In the genomic region with DNA sequence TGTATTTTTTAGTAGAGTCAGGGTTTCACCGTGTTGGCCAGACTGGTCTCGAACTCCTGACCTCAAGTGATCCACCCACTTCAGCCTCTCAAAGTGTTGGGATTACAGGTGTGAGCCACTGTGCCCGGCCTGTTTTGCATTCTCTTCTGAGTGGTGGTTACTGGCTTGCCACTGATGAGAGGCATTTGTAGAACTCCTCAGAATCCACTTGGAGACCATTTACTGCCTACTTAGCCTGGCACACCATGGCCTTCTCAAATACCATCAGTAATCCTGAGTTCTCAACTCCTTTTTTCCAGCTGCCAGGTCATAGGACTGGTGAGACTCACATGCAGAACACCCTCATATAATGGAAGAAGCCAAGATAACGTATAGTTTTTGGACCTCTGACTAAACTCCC, we compare ENCODE assay signal across 9 cellular contexts. TPM values are rescaled to one million over a fixed set of nuclear protein-coding genes. Genes with fewer than 3 reads are reported as not detected.
DNase-seq lines count a peak whose midpoint lies in the region; TF ChIP-seq lines count a peak whose summit lies in the region.
"Not testable (repeated sequence)": the region's sequence is repeated elsewhere in the genome, so short reads cannot be mapped to it uniquely, and the experiment has no call there.
"Had no signal": no experiment of that assay in that cellular context is flagged by ENCODE, and none has a peak within 500 bp of the region (broad histone marks: within the 10 kb centered on the region; RNA-seq: fewer than 3 reads in every experiment).

No MANE protein-coding gene starts in this region.

- not testable (repeated sequence) for H4K91ac ChIP-seq in mesenchymal stem cell (ENCODE audit: low read length)

- H2AK5ac ChIP-seq in mesenchymal stem cell (ENCODE audit: low read length, severe bottlenecking) = not testable (repeated sequence)

- not testable (repeated sequence) for H3K9me2 ChIP-seq in PC-9 (ENCODE audit: insufficient read depth)

- not testable (repeated sequence) for H3K4ac ChIP-seq in mesenchymal stem cell (ENCODE audit: low read depth in 1 of 2, low read length in 2 of 2)

- not testable (repeated sequence) for H4K8ac ChIP-seq in mesenchymal stem cell (ENCODE audit: low read length)

- H2BK120ac ChIP-seq in mesenchymal stem cell (ENCODE audit: low read depth, low read length) = not testable (repeated sequence)

- H3K79me1 ChIP-seq in mesenchymal stem cell (replicated peaks; ENCODE audit: low read length, poor library complexity, severe bottlenecking) = not testable (repeated sequence)

- intact Hi-C loops in PC-9 (cut with micrococcal nuclease; ENCODE audit: unreplicated experiment); MCF 10A (cut with micrococcal nuclease); left ventricle myocardium inferior (cut with micrococcal nuclease): not testable (repeated sequence)

- not testable (repeated sequence) for DNase-seq in HFFc6; PC-9; MCF 10A (ENCODE audit: unreplicated experiment); left ventricle myocardium inferior; mesenchymal stem cell

- not testable (repeated sequence) for H2BK12ac ChIP-seq in mesenchymal stem cell (ENCODE audit: low read length in 2 of 2)

- H3K14ac ChIP-seq in mesenchymal stem cell (ENCODE audit: low read length in 2 of 2) = not testable (repeated sequence)

- H3K18ac ChIP-seq in mesenchymal stem cell (ENCODE audit: low read depth in 1 of 2, low read length in 2 of 2) = not testable (repeated sequence)

- POLR2A ChIA-PET in PC-9 (lab: Charles Lee; ENCODE audit: unreplicated experiment); MCF 10A (lab: Yijun Ruan, JAX): not testable (repeated sequence)

- H4K20me1 ChIP-seq in PC-9 (ENCODE audit: insufficient read depth) = not testable (repeated sequence)

- peaks cover 26% of the 10 kb centered on the region for H3F3A ChIP-seq in PC-9 (ENCODE audit: insufficient read depth, low read depth)

- H3K4me2 ChIP-seq in PC-9 (peak overlapping the region; percentile 69), skeletal muscle satellite cell (ENCODE audit: low read length) (peak overlapping the region; percentile 65)
- H3K4me2 ChIP-seq in mesenchymal stem cell (ENCODE audit: low read length, poor library complexity, severe bottlenecking) = not testable (repeated sequence)

- H3K36me3 Mint-ChIP-seq in HFFc6 (ENCODE audit: low read depth); MCF 10A (ENCODE audit: insufficient read depth, unreplicated experiment): not testable (repeated sequence)

- BruUV-seq in PC-9 (replicated peaks; lab: Mats Ljungman, UMichigan) = not testable (repeated sequence)
- BruUV-seq in MCF 10A (replicated peaks; lab: Mats Ljungman, UMichigan) = TSS peak; percentile 21

- peak overlapping the region; percentile 46; the same call in 1 of the 2 replicates for H3K4me3 ChIP-seq in PC-9
- peak overlapping the region; percentile 25 for H3K4me3 ChIP-seq in left ventricle myocardium inferior
- not testable (repeated sequence) for H3K4me3 ChIP-seq in mesenchymal stem cell (ENCODE audit: insufficient read depth in 1 of 2, low read depth in 1 of 2, low read length in 2 of 2)
- peak overlapping the region; percentile 30 for H3K4me3 ChIP-seq in skeletal muscle satellite cell (ENCODE audit: low read length)

- H3K9me3 Mint-ChIP-seq in HFFc6; MCF 10A (ENCODE audit: unreplicated experiment): not testable (repeated sequence)

- not testable (repeated sequence) for H3K9ac ChIP-seq in mesenchymal stem cell (ENCODE audit: low read length)
- H3K9ac ChIP-seq in skeletal muscle satellite cell (ENCODE audit: low read depth, low read length) = peak overlapping the region; percentile 21

- H3K27me3 ChIP-seq in PC-9 (ENCODE audit: insufficient read depth, low read depth); left ventricle myocardium inferior (ENCODE audit: low read depth); mesenchymal stem cell (ENCODE audit: control insufficient read depth in 1 of 2, insufficient read depth in 1 of 2, low read length in 2 of 2); skeletal muscle satellite cell (ENCODE audit: control insufficient read depth, insufficient read depth, low read length): not testable (repeated sequence)

- H3K27me3 Mint-ChIP-seq in HFFc6 (ENCODE audit: insufficient read depth); MCF 10A (ENCODE audit: insufficient read depth, unreplicated experiment): not testable (repeated sequence)

- H3K4me1 Mint-ChIP-seq in HFFc6 (ENCODE audit: low read depth) (peaks cover 25% of the 10 kb centered on the region), MCF 10A (ENCODE audit: insufficient read depth, unreplicated experiment) (peaks cover 11% of the 10 kb centered on the region)

- H3K27ac Mint-ChIP-seq in HFFc6 = peak overlapping the region; percentile 73
- H3K27ac Mint-ChIP-seq in MCF 10A (ENCODE audit: low read depth, unreplicated experiment) = not testable (repeated sequence)

- not testable (repeated sequence) for H3K36me3 ChIP-seq in PC-9 (ENCODE audit: low read depth); left ventricle myocardium inferior; mesenchymal stem cell (ENCODE audit: control insufficient read depth in 1 of 2, insufficient read depth in 2 of 2, low read depth in 1 of 2, low read length in 2 of 2); skeletal muscle satellite cell (ENCODE audit: insufficient read depth, low read length)

- CTCF ChIA-PET in PC-9 (lab: Charles Lee); MCF 10A (lab: Yijun Ruan, JAX): not testable (repeated sequence)

- peak overlapping the region; percentile 37; the same call in 1 of the 2 replicates for H3K4me3 Mint-ChIP-seq in HFFc6
- H3K4me3 Mint-ChIP-seq in MCF 10A (ENCODE audit: unreplicated experiment) = not testable (repeated sequence)

- H3K9me3 ChIP-seq in PC-9 (ENCODE audit: insufficient read depth, low read depth); left ventricle myocardium inferior (replicated peaks); mesenchymal stem cell (ENCODE audit: control insufficient read depth, low read length); skeletal muscle satellite cell (replicated peaks; ENCODE audit: low read length): not testable (repeated sequence)

- H3K4me1 ChIP-seq in PC-9 (replicated peaks; ENCODE audit: insufficient read depth) = peaks cover 43% of the 10 kb centered on the region
- peaks cover 27% of the 10 kb centered on the region for H3K4me1 ChIP-seq in left ventricle myocardium inferior
- H3K4me1 ChIP-seq in mesenchymal stem cell (ENCODE audit: control insufficient read depth, insufficient read depth, low read depth, low read length) = not testable (repeated sequence)
- H3K4me1 ChIP-seq in skeletal muscle satellite cell (ENCODE audit: control insufficient read depth, insufficient read depth, low read length) = peaks cover 20% of the 10 kb centered on the region

- H2AFZ ChIP-seq in PC-9; mesenchymal stem cell (ENCODE audit: low read depth, low read length): not testable (repeated sequence)

- H3K79me2 ChIP-seq in PC-9 (ENCODE audit: low read depth) = peaks cover 44% of the 10 kb centered on the region

- H2BK5ac ChIP-seq in mesenchymal stem cell (ENCODE audit: low read depth, low read length, poor library complexity, severe bottlenecking) = not testable (repeated sequence)

- H3K27ac ChIP-seq in C4-2B = peak overlapping the region; percentile 27
- peak overlapping the region; percentile 83 for H3K27ac ChIP-seq in PC-9
- H3K27ac ChIP-seq in left ventricle myocardium inferior (replicated peaks) = not testable (repeated sequence)
- H3K27ac ChIP-seq in mesenchymal stem cell (ENCODE audit: low read length, poor library complexity, severe bottlenecking) = peak overlapping the region; percentile 51

- H3K23ac ChIP-seq in mesenchymal stem cell (ENCODE audit: low read length in 2 of 2) = not testable (repeated sequence)

- not testable (repeated sequence) for H2BK15ac ChIP-seq in mesenchymal stem cell (ENCODE audit: low read depth, poor library complexity, severe bottlenecking)

- 100% methylated on average over 1 of the region's 4 CpGs for WGBS in mesenchymal stem cell

- TF ChIP-seq CTCF in C4-2B (conservative IDR thresholded peaks at IDR 0.05); HFFc6 (IDR thresholded peaks at IDR 0.05); PC-9 (conservative IDR thresholded peaks at IDR 0.05); MCF 10A (IDR thresholded peaks at IDR 0.05; ENCODE audit: unreplicated experiment); left ventricle myocardium inferior (IDR thresholded peaks at IDR 0.05; ENCODE audit: borderline replicate concordance): not testable (repeated sequence)

RNA-seq across cellular contexts. Expression of a gene that starts 22.5 kb away (rescaled TPM):
- total RNA-seq in HFFc6 (2021; fragmentation: NEBNext Ultra II Directional; extraction: Animal tissue kit (Norgen Biotek cat#: 25700)) = under 1 TPM in 2 of 6 experiments, not detected in 4; 0.30 to 0.66 TPM
- total RNA-seq in PC-9 (2021) = 16.2 and 19.9 TPM in 2 replicates
- 3.4 and 5.3 TPM in 2 replicates for total RNA-seq in MCF 10A (2022)
- 1.0 TPM for total RNA-seq in left ventricle myocardium inferior
- polyA plus RNA-seq in mesenchymal stem cell (2013, experiment 1 of 2) = 0.40 TPM
- polyA plus RNA-seq in mesenchymal stem cell (2013, experiment 2 of 2) = 0.29 TPM
- 1.3 and 1.5 TPM in 2 replicates for total RNA-seq in skeletal muscle satellite cell (2012; rRNA removed)
- total RNA-seq: G401 had no signal
- polyA plus RNA-seq: CD4-positive, alpha-beta memory T cell had no signal

RNA-seq across cellular contexts. Expression of a gene that starts 42.1 kb away (rescaled TPM):
- total RNA-seq in HFFc6 (2021; fragmentation: NEBNext Ultra II Directional; extraction: Animal tissue kit (Norgen Biotek cat#: 25700)) = 10 to 100 TPM; 19.2 to 30.1 (median 27.6) TPM
- total RNA-seq in PC-9 (2021) (213 and 243 TPM in 2 replicates), MCF 10A (2022) (37.6 and 42.5 TPM in 2 replicates), left ventricle myocardium inferior (30.4 TPM)
- polyA plus RNA-seq in mesenchymal stem cell (2013, experiment 1 of 2) = 20.4 TPM
- polyA plus RNA-seq in mesenchymal stem cell (2013, experiment 2 of 2) = 21.1 TPM
- total RNA-seq in skeletal muscle satellite cell (2012; rRNA removed) = 48.9 and 51.7 TPM in 2 replicates

RNA-seq across cellular contexts. Expression of a gene that starts 57.5 kb away (rescaled TPM):
- total RNA-seq in HFFc6 (2021; fragmentation: NEBNext Ultra II Directional; extraction: Animal tissue kit (Norgen Biotek cat#: 25700)) = 10 to 100 TPM; 20.6 to 24.5 (median 22.5) TPM
- total RNA-seq in PC-9 (2021) = 65.9 and 66.1 TPM in 2 replicates
- total RNA-seq in MCF 10A (2022) = 24.3 and 25.7 TPM in 2 replicates
- 10.8 TPM for total RNA-seq in left ventricle myocardium inferior
- polyA plus RNA-seq in mesenchymal stem cell (2013, experiment 1 of 2) = 11.0 TPM
- polyA plus RNA-seq in mesenchymal stem cell (2013, experiment 2 of 2) = 12.0 TPM
- total RNA-seq in skeletal muscle satellite cell (2012; rRNA removed) = 27.6 and 28.0 TPM in 2 replicates
